In genomic region chr17:3566551-3566950, GRCh38 we compare ENCODE assay signal across 1 cellular context.
TF ChIP-seq lines count a peak whose summit lies in the region.

No MANE protein-coding gene starts in this region.

TF ChIP-seq in H1, 55 proteins besides CTCF, POLR2A, EP300 and RAD21:
- TF ChIP-seq EZH2 (IDR thresholded peaks at IDR 0.05; ENCODE audit: low read depth, low read length, severe bottlenecking) (no peak), CEBPB (IDR thresholded peaks at IDR 0.05; ENCODE audit: low read depth, low read length) (no peak), KDM1A (IDR thresholded peaks at IDR 0.05; ENCODE audit: borderline replicate concordance, low read length) (no peak), NRF1 (IDR thresholded peaks at IDR 0.05; ENCODE audit: low read depth, low read length) (no peak), RXRA (IDR thresholded peaks at IDR 0.05; ENCODE audit: insufficient read depth, low read depth, low read length) (no peak), KDM4A (IDR thresholded peaks at IDR 0.05; ENCODE audit: low read depth, low read length, severe bottlenecking) (no peak), TBP (IDR thresholded peaks at IDR 0.05; ENCODE audit: low read depth, low read length) (no peak), CREB1 (IDR thresholded peaks at IDR 0.05) (no peak)
- TF ChIP-seq, protein P1, sequence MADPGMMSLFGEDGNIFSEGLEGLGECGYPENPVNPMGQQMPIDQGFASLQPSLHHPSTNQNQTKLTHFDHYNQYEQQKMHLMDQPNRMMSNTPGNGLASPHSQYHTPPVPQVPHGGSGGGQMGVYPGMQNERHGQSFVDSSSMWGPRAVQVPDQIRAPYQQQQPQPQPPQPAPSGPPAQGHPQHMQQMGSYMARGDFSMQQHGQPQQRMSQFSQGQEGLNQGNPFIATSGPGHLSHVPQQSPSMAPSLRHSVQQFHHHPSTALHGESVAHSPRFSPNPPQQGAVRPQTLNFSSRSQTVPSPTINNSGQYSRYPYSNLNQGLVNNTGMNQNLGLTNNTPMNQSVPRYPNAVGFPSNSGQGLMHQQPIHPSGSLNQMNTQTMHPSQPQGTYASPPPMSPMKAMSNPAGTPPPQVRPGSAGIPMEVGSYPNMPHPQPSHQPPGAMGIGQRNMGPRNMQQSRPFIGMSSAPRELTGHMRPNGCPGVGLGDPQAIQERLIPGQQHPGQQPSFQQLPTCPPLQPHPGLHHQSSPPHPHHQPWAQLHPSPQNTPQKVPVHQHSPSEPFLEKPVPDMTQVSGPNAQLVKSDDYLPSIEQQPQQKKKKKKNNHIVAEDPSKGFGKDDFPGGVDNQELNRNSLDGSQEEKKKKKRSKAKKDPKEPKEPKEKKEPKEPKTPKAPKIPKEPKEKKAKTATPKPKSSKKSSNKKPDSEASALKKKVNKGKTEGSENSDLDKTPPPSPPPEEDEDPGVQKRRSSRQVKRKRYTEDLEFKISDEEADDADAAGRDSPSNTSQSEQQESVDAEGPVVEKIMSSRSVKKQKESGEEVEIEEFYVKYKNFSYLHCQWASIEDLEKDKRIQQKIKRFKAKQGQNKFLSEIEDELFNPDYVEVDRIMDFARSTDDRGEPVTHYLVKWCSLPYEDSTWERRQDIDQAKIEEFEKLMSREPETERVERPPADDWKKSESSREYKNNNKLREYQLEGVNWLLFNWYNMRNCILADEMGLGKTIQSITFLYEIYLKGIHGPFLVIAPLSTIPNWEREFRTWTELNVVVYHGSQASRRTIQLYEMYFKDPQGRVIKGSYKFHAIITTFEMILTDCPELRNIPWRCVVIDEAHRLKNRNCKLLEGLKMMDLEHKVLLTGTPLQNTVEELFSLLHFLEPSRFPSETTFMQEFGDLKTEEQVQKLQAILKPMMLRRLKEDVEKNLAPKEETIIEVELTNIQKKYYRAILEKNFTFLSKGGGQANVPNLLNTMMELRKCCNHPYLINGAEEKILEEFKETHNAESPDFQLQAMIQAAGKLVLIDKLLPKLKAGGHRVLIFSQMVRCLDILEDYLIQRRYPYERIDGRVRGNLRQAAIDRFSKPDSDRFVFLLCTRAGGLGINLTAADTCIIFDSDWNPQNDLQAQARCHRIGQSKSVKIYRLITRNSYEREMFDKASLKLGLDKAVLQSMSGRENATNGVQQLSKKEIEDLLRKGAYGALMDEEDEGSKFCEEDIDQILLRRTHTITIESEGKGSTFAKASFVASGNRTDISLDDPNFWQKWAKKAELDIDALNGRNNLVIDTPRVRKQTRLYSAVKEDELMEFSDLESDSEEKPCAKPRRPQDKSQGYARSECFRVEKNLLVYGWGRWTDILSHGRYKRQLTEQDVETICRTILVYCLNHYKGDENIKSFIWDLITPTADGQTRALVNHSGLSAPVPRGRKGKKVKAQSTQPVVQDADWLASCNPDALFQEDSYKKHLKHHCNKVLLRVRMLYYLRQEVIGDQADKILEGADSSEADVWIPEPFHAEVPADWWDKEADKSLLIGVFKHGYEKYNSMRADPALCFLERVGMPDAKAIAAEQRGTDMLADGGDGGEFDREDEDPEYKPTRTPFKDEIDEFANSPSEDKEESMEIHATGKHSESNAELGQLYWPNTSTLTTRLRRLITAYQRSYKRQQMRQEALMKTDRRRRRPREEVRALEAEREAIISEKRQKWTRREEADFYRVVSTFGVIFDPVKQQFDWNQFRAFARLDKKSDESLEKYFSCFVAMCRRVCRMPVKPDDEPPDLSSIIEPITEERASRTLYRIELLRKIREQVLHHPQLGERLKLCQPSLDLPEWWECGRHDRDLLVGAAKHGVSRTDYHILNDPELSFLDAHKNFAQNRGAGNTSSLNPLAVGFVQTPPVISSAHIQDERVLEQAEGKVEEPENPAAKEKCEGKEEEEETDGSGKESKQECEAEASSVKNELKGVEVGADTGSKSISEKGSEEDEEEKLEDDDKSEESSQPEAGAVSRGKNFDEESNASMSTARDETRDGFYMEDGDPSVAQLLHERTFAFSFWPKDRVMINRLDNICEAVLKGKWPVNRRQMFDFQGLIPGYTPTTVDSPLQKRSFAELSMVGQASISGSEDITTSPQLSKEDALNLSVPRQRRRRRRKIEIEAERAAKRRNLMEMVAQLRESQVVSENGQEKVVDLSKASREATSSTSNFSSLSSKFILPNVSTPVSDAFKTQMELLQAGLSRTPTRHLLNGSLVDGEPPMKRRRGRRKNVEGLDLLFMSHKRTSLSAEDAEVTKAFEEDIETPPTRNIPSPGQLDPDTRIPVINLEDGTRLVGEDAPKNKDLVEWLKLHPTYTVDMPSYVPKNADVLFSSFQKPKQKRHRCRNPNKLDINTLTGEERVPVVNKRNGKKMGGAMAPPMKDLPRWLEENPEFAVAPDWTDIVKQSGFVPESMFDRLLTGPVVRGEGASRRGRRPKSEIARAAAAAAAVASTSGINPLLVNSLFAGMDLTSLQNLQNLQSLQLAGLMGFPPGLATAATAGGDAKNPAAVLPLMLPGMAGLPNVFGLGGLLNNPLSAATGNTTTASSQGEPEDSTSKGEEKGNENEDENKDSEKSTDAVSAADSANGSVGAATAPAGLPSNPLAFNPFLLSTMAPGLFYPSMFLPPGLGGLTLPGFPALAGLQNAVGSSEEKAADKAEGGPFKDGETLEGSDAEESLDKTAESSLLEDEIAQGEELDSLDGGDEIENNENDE (IDR thresholded peaks at IDR 0.05; ENCODE audit: insufficient replicate concordance, low read length) = no peak
